Comparison of ENCODE assay signal across 29 cellular contexts in the genomic region with DNA sequence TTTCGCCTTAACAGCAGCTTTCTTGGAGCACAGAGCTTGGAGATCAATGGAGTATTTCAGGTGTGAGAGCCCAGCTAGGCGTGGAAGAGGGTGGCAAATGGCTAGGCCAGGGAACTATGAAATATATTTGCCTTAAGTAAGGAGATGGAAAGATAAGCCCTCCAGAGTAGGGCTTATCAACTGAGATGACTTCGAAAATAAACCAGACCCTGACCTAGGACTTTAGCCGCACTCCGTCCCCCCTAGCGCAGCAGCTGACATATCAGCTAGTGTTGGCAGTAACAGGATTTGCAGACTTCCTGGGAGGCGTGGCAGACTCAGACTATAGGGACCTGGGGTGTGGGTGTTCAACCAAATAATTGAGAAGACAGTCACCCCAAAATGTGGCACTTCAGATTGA.
"Had no signal": no experiment of that assay in that cellular context is flagged by ENCODE, and none has a peak within 500 bp of the region (broad histone marks: within the 10 kb centered on the region; RNA-seq: fewer than 3 reads in every experiment).

No MANE protein-coding gene starts in this region.

- H3K27ac Mint-ChIP-seq: activated B cell treated with CpG ODN at 0.5 μM for 24 hours; activated CD8-positive, alpha-beta T cell treated with anti-CD3 and anti-CD28 coated beads for 36 hours; activated naive CD4-positive, alpha-beta T cell treated with anti-CD3 and anti-CD28 coated beads, Interleukin-2, amount 50 U/mL, for 24 hours; activated T-helper 2 cell treated with anti-CD3 and anti-CD28 coated beads, Interferon-gamma antibody, Interleukin-2, Interleukin-4, amounts not matched to agents 10 μg/mL and 5 μg/mL and 100 μg/mL, durations not matched to agents 14 hours and 24 hours and 36 hours; naive thymus-derived CD4-positive, alpha-beta T cell; stimulated activated memory B cell treated with anti-CD40 and anti-IgM and Interleukin-4, amounts not matched to agents 10 μg/mL and 1 μg/mL and 100 μg/mL, for 72 hours; stimulated activated naive CD8-positive, alpha-beta T cell treated with anti-CD3 and anti-CD28 coated beads, Interleukin-15, amount 100 ng/mL, for 72 hours; T-helper 1 cell treated with Interleukin-12 subunit alpha and Interleukin-12 subunit beta and Interleukin-4 antibody, amounts not matched to agents 30 μg/mL and 1 μg/mL, for 36 hours had no signal

- H3K36me3 ChIP-seq: breast epithelium, esophagus squamous epithelium, pancreas, prostate gland, sigmoid colon had no signal

- H3K9me3 ChIP-seq: breast epithelium, esophagus squamous epithelium, pancreas, prostate gland, sigmoid colon, tibial artery had no signal

- H3K4me1 Mint-ChIP-seq: activated B cell treated with CpG ODN at 0.5 μM for 24 hours; activated naive CD4-positive, alpha-beta T cell treated with anti-CD3 and anti-CD28 coated beads, Interleukin-2, amount 50 U/mL, for 24 hours; stimulated activated memory B cell treated with anti-CD40 and anti-IgM and Interleukin-4, amounts not matched to agents 10 μg/mL and 1 μg/mL and 100 μg/mL, for 72 hours; stimulated activated naive CD8-positive, alpha-beta T cell treated with anti-CD3 and anti-CD28 coated beads, Interleukin-15, amount 100 ng/mL, for 72 hours had no signal

- H3K4me1 ChIP-seq: pancreas, prostate gland had no signal

- H3K4me3 Mint-ChIP-seq: activated B cell treated with CpG ODN at 0.5 μM for 24 hours; activated CD8-positive, alpha-beta T cell treated with anti-CD3 and anti-CD28 coated beads for 36 hours; activated naive CD4-positive, alpha-beta T cell treated with anti-CD3 and anti-CD28 coated beads, Interleukin-2, amount 50 U/mL, for 24 hours; activated T-cell treated with anti-CD3 and anti-CD28 coated beads, Interleukin-2, amount 50 U/mL, for 4 hours; naive thymus-derived CD4-positive, alpha-beta T cell; stimulated activated memory B cell treated with anti-CD40 and anti-IgM and Interleukin-4, amounts not matched to agents 10 μg/mL and 1 μg/mL and 100 μg/mL, for 72 hours; stimulated activated naive CD8-positive, alpha-beta T cell treated with anti-CD3 and anti-CD28 coated beads, Interleukin-15, amount 100 ng/mL, for 72 hours; T-helper 1 cell treated with Interleukin-12 subunit alpha and Interleukin-12 subunit beta and Interleukin-4 antibody, amounts not matched to agents 30 μg/mL and 1 μg/mL, for 36 hours had no signal

- H3K27me3 ChIP-seq: breast epithelium, esophagus squamous epithelium, pancreas, sigmoid colon, tibial artery had no signal

- DNase-seq: activated B cell treated with CpG ODN at 0.5 μM for 24 hours; activated CD4-positive, alpha-beta T cell treated with anti-CD3 and anti-CD28 coated beads, Interleukin-2, amount 50 U/mL, for 1 hour; activated CD8-positive, alpha-beta T cell treated with anti-CD3 and anti-CD28 coated beads for 36 hours; activated T-cell treated with anti-CD3 and anti-CD28 coated beads, Interleukin-2, amount 50 U/mL, for 4 hours; central memory CD4-positive, alpha-beta T cell; esophagus squamous epithelium; glutamatergic neuron; left cardiac atrium; left ventricle myocardium superior; midbrain; naive thymus-derived CD4-positive, alpha-beta T cell; pancreas; retina; sigmoid colon; small intestine; stimulated activated CD4-positive, alpha-beta T cell treated with anti-CD3 and anti-CD28 coated beads, Interleukin-1b, Interleukin-23, amount 100 ng/mL, for 48 hours; stimulated activated CD4-positive, alpha-beta T cell treated with anti-CD3 and anti-CD28 coated beads, Interleukin-4, amount 100 ng/mL, for 4 hours; stimulated activated CD8-positive, alpha-beta memory T cell treated with anti-CD3 and anti-CD28 coated beads, Interleukin-4, amount 100 ng/mL, for 48 hours; stimulated activated naive CD8-positive, alpha-beta T cell treated with anti-CD3 and anti-CD28 coated beads, Interleukin-15, amount 100 ng/mL, for 72 hours; substantia nigra; SW 1271; tibial artery had no signal

- H3K27me3 Mint-ChIP-seq: activated B cell treated with CpG ODN at 0.5 μM for 24 hours; activated CD8-positive, alpha-beta T cell treated with anti-CD3 and anti-CD28 coated beads for 36 hours; activated naive CD4-positive, alpha-beta T cell treated with anti-CD3 and anti-CD28 coated beads, Interleukin-2, amount 50 U/mL, for 24 hours; naive thymus-derived CD4-positive, alpha-beta T cell; stimulated activated memory B cell treated with anti-CD40 and anti-IgM and Interleukin-4, amounts not matched to agents 10 μg/mL and 1 μg/mL and 100 μg/mL, for 72 hours; stimulated activated naive CD8-positive, alpha-beta T cell treated with anti-CD3 and anti-CD28 coated beads, Interleukin-15, amount 100 ng/mL, for 72 hours had no signal

- H3K4me3 ChIP-seq: breast epithelium, esophagus squamous epithelium, pancreas, prostate gland, sigmoid colon, tibial artery had no signal

- H3K27ac ChIP-seq: breast epithelium, epithelial cell of prostate, pancreas, prostate gland had no signal

- H3K9me3 Mint-ChIP-seq: activated B cell treated with CpG ODN at 0.5 μM for 24 hours; activated CD8-positive, alpha-beta T cell treated with anti-CD3 and anti-CD28 coated beads for 36 hours; activated naive CD4-positive, alpha-beta T cell treated with anti-CD3 and anti-CD28 coated beads, Interleukin-2, amount 50 U/mL, for 24 hours; activated T-cell treated with anti-CD3 and anti-CD28 coated beads, Interleukin-2, amount 50 U/mL, for 4 hours; activated T-helper 2 cell treated with anti-CD3 and anti-CD28 coated beads, Interferon-gamma antibody, Interleukin-2, Interleukin-4, amounts not matched to agents 10 μg/mL and 5 μg/mL and 100 μg/mL, durations not matched to agents 14 hours and 24 hours and 36 hours; naive thymus-derived CD4-positive, alpha-beta T cell; stimulated activated memory B cell treated with anti-CD40 and anti-IgM and Interleukin-4, amounts not matched to agents 10 μg/mL and 1 μg/mL and 100 μg/mL, for 72 hours; stimulated activated naive CD8-positive, alpha-beta T cell treated with anti-CD3 and anti-CD28 coated beads, Interleukin-15, amount 100 ng/mL, for 72 hours; T-helper 1 cell treated with Interleukin-12 subunit alpha and Interleukin-12 subunit beta and Interleukin-4 antibody, amounts not matched to agents 30 μg/mL and 1 μg/mL, for 36 hours had no signal
